25 cellular contexts compared by ENCODE assay signal in genomic region chr11:107679255-107680024, GRCh38. TPM values are rescaled to one million over a fixed set of nuclear protein-coding genes. Genes with fewer than 3 reads are reported as not detected.
"Had no signal": no experiment of that assay in that cellular context is flagged by ENCODE, and none has a peak within 500 bp of the region (broad histone marks: within the 10 kb centered on the region; RNA-seq: fewer than 3 reads in every experiment).

No MANE protein-coding gene starts in this region.

- H3K4me3 Mint-ChIP-seq: immature natural killer cell; memory B cell; natural killer cell treated with Interleukin-12 subunit alpha and Interleukin-12 subunit beta and Interleukin-15 and Interleukin-18, amount 100 ng/mL, for 72 hours; stimulated activated memory B cell treated with anti-CD40 and anti-IgM and Interleukin-4, amounts not matched to agents 10 μg/mL and 1 μg/mL and 100 μg/mL, for 72 hours; stimulated activated naive CD8-positive, alpha-beta T cell treated with anti-CD3 and anti-CD28 coated beads, Interleukin-15, Interleukin-2, amounts not matched to agents 100 ng/mL and 50 ng/mL, for 24 hours had no signal

- H3K36me3 Mint-ChIP-seq: immature natural killer cell; memory B cell; natural killer cell treated with Interleukin-12 subunit alpha and Interleukin-12 subunit beta and Interleukin-15 and Interleukin-18, amount 100 ng/mL, for 72 hours; stimulated activated memory B cell treated with anti-CD40 and anti-IgM and Interleukin-4, amounts not matched to agents 10 μg/mL and 1 μg/mL and 100 μg/mL, for 72 hours had no signal

- H3K27ac ChIP-seq: epithelial cell of prostate, esophagus muscularis mucosa, gastrocnemius medialis, left ventricle myocardium inferior, lower lobe of right lung, neutrophil, psoas muscle, spleen, tibial nerve, upper lobe of right lung, vagina had no signal

- H3K36me3 ChIP-seq: esophagus muscularis mucosa, gastrocnemius medialis, left ventricle myocardium inferior, lower lobe of right lung, neutrophil, spleen, tibial nerve, upper lobe of right lung, vagina had no signal

- H3K4me1 Mint-ChIP-seq: immature natural killer cell had no signal

- DNase-seq: effector memory CD4-positive, alpha-beta T cell; gastrocnemius medialis; glutamatergic neuron; immature natural killer cell; left ventricle myocardium inferior; lower lobe of right lung; midbrain; psoas muscle; spleen; stimulated activated CD4-positive, alpha-beta T cell treated with anti-CD3 and anti-CD28 coated beads, Interleukin-15, amount 100 ng/mL, for 24 hours; stimulated activated CD4-positive, alpha-beta T cell treated with anti-CD3 and anti-CD28 coated beads, Interleukin-1b, Interleukin-23, amount 100 ng/mL, for 48 hours; stimulated activated CD4-positive, alpha-beta T cell treated with anti-CD3 and anti-CD28 coated beads, Interleukin-4, amount 100 ng/mL, for 24 hours; upper lobe of right lung had no signal

- H3K9me3 Mint-ChIP-seq: immature natural killer cell; memory B cell; natural killer cell treated with Interleukin-12 subunit alpha and Interleukin-12 subunit beta and Interleukin-15 and Interleukin-18, amount 100 ng/mL, for 72 hours; stimulated activated memory B cell treated with anti-CD40 and anti-IgM and Interleukin-4, amounts not matched to agents 10 μg/mL and 1 μg/mL and 100 μg/mL, for 72 hours; stimulated activated naive CD8-positive, alpha-beta T cell treated with anti-CD3 and anti-CD28 coated beads, Interleukin-15, Interleukin-2, amounts not matched to agents 100 ng/mL and 50 ng/mL, for 24 hours had no signal

- H3K27ac Mint-ChIP-seq: immature natural killer cell; memory B cell; natural killer cell treated with Interleukin-12 subunit alpha and Interleukin-12 subunit beta and Interleukin-15 and Interleukin-18, amount 100 ng/mL, for 72 hours; stimulated activated memory B cell treated with anti-CD40 and anti-IgM and Interleukin-4, amounts not matched to agents 10 μg/mL and 1 μg/mL and 100 μg/mL, for 72 hours; stimulated activated naive CD8-positive, alpha-beta T cell treated with anti-CD3 and anti-CD28 coated beads, Interleukin-15, Interleukin-2, amounts not matched to agents 100 ng/mL and 50 ng/mL, for 24 hours had no signal

- H3K27me3 ChIP-seq: esophagus muscularis mucosa, gastrocnemius medialis, neutrophil, spleen, tibial nerve, upper lobe of right lung, vagina had no signal

- H3K9me3 ChIP-seq: esophagus muscularis mucosa, gastrocnemius medialis, left ventricle myocardium inferior, lower lobe of right lung, neutrophil, psoas muscle, spleen, tibial nerve, upper lobe of right lung, vagina had no signal

- H3K4me1 ChIP-seq: esophagus muscularis mucosa, gastrocnemius medialis, left ventricle myocardium inferior, lower lobe of right lung, psoas muscle, spleen, tibial nerve, upper lobe of right lung, vagina had no signal

- ATAC-seq: gastrocnemius medialis; lower lobe of right lung; natural killer cell treated with Interleukin-12 subunit alpha and Interleukin-12 subunit beta and Interleukin-15 and Interleukin-18, amount 100 ng/mL, for 72 hours; psoas muscle; sciatic nerve; stimulated activated memory B cell treated with anti-CD40 and anti-IgM and Interleukin-4, amounts not matched to agents 10 μg/mL and 1 μg/mL and 100 μg/mL, for 72 hours; upper lobe of right lung had no signal

- H3K4me3 ChIP-seq: esophagus muscularis mucosa, gastrocnemius medialis, left ventricle myocardium inferior, lower lobe of right lung, psoas muscle, spleen, tibial nerve, upper lobe of right lung, vagina had no signal

RNA-seq across cellular contexts. Expression of gene SLN, which starts 32.4 kb away (rescaled TPM):
- total RNA-seq: fibroblast of villous mesenchyme; natural killer cell treated with Interleukin-12 subunit alpha and Interleukin-12 subunit beta and Interleukin-15 and Interleukin-18, amount 100 ng/mL, for 72 hours; osteoblast; sciatic nerve; vagina had no signal
